In the genomic region with DNA sequence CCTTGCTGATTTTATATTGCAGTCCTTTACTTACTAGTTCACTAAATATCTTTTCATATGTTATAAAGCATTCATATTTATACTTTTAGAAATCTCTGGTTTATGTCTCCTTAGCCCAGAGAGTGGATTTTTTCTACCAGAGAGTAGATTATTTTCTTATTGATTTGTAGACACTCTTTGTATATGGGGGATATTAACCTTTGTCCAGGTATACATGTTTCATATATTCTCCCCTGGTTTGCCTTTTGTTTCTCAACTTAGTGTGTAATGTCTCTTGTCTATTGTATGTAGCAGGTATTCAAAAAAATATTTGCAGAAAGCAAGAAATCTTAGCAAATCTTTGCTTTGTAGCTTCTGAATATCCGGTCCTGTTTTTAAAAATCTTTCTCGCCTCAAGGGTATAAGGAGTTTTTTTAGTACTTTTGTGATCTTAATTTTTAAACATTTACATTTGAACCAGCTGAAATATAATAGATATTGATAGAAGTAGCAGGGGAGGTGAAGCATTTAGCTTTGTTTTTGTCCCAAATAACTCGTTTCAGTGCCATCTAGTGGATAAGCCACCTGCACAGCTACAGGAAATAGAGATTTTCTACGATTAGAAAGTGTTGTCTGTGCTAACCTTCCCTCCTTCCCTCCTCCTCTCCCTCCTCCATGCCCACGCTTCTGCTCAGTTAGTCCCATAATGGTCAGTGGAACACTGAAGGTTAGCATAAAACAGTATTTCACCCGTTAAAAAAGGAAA, we compare ENCODE assay signal across 13 cellular contexts.
DNase-seq lines count a peak whose midpoint lies in the region; ATAC-seq, FAIRE-seq and TF ChIP-seq lines count a peak whose summit lies in the region.
"Had no signal": no experiment of that assay in that cellular context is flagged by ENCODE, and none has a peak within 500 bp of the region (broad histone marks: within the 10 kb centered on the region; RNA-seq: fewer than 3 reads in every experiment).

No MANE protein-coding gene starts in this region.

- H3K36me3 Mint-ChIP-seq in activated CD4-positive, alpha-beta T cell treated with anti-CD3 and anti-CD28 coated beads, Interleukin-2, amount 10 ng/mL, durations not matched to agents 7 days and 5 days (ENCODE audit: low read depth): no peaks in the 10 kb centered on the region
- H3K36me3 Mint-ChIP-seq in type B pancreatic cell: no peaks in the 10 kb centered on the region

- no peaks in the 10 kb centered on the region for H3F3A ChIP-seq in MM.1S (ENCODE audit: insufficient read depth, low read length)

- no peaks in the 10 kb centered on the region for H3K9me3 ChIP-seq in MM.1S (replicated peaks; ENCODE audit: insufficient read depth, low read length)
- H3K9me3 ChIP-seq: SJSA1 had no signal

- no peak overlapping the region for H3K27ac Mint-ChIP-seq in activated CD4-positive, alpha-beta T cell treated with anti-CD3 and anti-CD28 coated beads, Interleukin-2, amount 10 ng/mL, durations not matched to agents 7 days and 5 days
- no peak overlapping the region for H3K27ac Mint-ChIP-seq in type B pancreatic cell
- H3K27ac Mint-ChIP-seq: activated CD4-positive, alpha-beta T cell treated with anti-CD3 and anti-CD28 coated beads, Interleukin-2, amount 10 ng/mL, durations not matched to agents 24 days and 14 days; activated naive CD4-positive, alpha-beta T cell treated with anti-CD3 and anti-CD28 coated beads for 36 hours; stimulated activated naive CD8-positive, alpha-beta T cell treated with anti-CD3 and anti-CD28 coated beads, Interleukin-15, Interleukin-2, amounts not matched to agents 100 ng/mL and 50 ng/mL, for 24 hours had no signal

- H3K4me1 Mint-ChIP-seq in activated CD4-positive, alpha-beta T cell treated with anti-CD3 and anti-CD28 coated beads, Interleukin-2, amount 10 ng/mL, durations not matched to agents 7 days and 5 days: peaks cover 9% of the 10 kb centered on the region
- H3K4me1 Mint-ChIP-seq in type B pancreatic cell (ENCODE audit: unreplicated experiment): peaks cover 4% of the 10 kb centered on the region
- H3K4me1 Mint-ChIP-seq: activated CD4-positive, alpha-beta T cell treated with anti-CD3 and anti-CD28 coated beads, Interleukin-2, amount 10 ng/mL, durations not matched to agents 24 days and 14 days had no signal

- H2AFZ ChIP-seq in MM.1S (ENCODE audit: low read length): no peak overlapping the region

- H3K9me3 Mint-ChIP-seq in activated CD4-positive, alpha-beta T cell treated with anti-CD3 and anti-CD28 coated beads, Interleukin-2, amount 10 ng/mL, durations not matched to agents 7 days and 5 days: no peaks in the 10 kb centered on the region
- H3K9me3 Mint-ChIP-seq in type B pancreatic cell: no peaks in the 10 kb centered on the region
- H3K9me3 Mint-ChIP-seq: activated CD4-positive, alpha-beta T cell treated with anti-CD3 and anti-CD28 coated beads, Interleukin-2, amount 10 ng/mL, durations not matched to agents 24 days and 14 days; activated naive CD4-positive, alpha-beta T cell treated with anti-CD3 and anti-CD28 coated beads for 36 hours; stimulated activated naive CD8-positive, alpha-beta T cell treated with anti-CD3 and anti-CD28 coated beads, Interleukin-15, Interleukin-2, amounts not matched to agents 100 ng/mL and 50 ng/mL, for 24 hours had no signal

- ATAC-seq in GM21515 (IDR thresholded peaks at IDR 0.05; ENCODE audit: unreplicated experiment) (no peak), GM21619 (IDR thresholded peaks at IDR 0.05; ENCODE audit: unreplicated experiment) (no peak)

- H3K36me3 ChIP-seq in MM.1S (replicated peaks; ENCODE audit: insufficient read depth, low read length) (no peaks in the 10 kb centered on the region), bronchial epithelial cell (ENCODE audit: control insufficient read depth, insufficient read depth, low read length) (peaks cover 2% of the 10 kb centered on the region)
- H3K36me3 ChIP-seq: SJSA1 had no signal

- H3K27me3 ChIP-seq in MM.1S (replicated peaks; ENCODE audit: insufficient read depth, low read length) (no peaks in the 10 kb centered on the region), bronchial epithelial cell (ENCODE audit: control insufficient read depth, insufficient read depth, low read length) (no peaks in the 10 kb centered on the region)

- no peak overlapping the region for H3K9ac ChIP-seq in MM.1S (ENCODE audit: low read length)

- no peaks in the 10 kb centered on the region for H3K9me2 ChIP-seq in MM.1S (replicated peaks; ENCODE audit: insufficient read depth, low read length)

- no peaks in the 10 kb centered on the region for H4K20me1 ChIP-seq in MM.1S (ENCODE audit: insufficient read depth, low read length)

- FAIRE-seq in bronchial epithelial cell (lab: Jason Lieb, UNC): no peak

- CTCF ChIA-PET in activated CD4-positive, alpha-beta T cell treated with anti-CD3 and anti-CD28 coated beads, Interleukin-2, amount 10 ng/mL, durations not matched to agents 7 days and 5 days (lab: Charles Lee): interaction anchor here (0.6 to 1.6 kb wide), 2 partner anchors 252 to 536 kb away, joined by 3 to 6 read pairs; no protein-coding TSS in a partner anchor

- POLR2A ChIA-PET in activated CD4-positive, alpha-beta T cell treated with anti-CD3 and anti-CD28 coated beads, Interleukin-2, amount 10 ng/mL, durations not matched to agents 7 days and 5 days (lab: Charles Lee): no interaction called here

- H3K4me3 Mint-ChIP-seq in activated CD4-positive, alpha-beta T cell treated with anti-CD3 and anti-CD28 coated beads, Interleukin-2, amount 10 ng/mL, durations not matched to agents 7 days and 5 days: no peak overlapping the region
- H3K4me3 Mint-ChIP-seq in type B pancreatic cell: no peak overlapping the region
- H3K4me3 Mint-ChIP-seq: activated CD4-positive, alpha-beta T cell treated with anti-CD3 and anti-CD28 coated beads, Interleukin-2, amount 10 ng/mL, durations not matched to agents 24 days and 14 days; activated naive CD4-positive, alpha-beta T cell treated with anti-CD3 and anti-CD28 coated beads for 36 hours; stimulated activated naive CD8-positive, alpha-beta T cell treated with anti-CD3 and anti-CD28 coated beads, Interleukin-15, Interleukin-2, amounts not matched to agents 100 ng/mL and 50 ng/mL, for 24 hours had no signal

- H3K79me2 ChIP-seq in MM.1S (ENCODE audit: low read length): no peaks in the 10 kb centered on the region

- no peak overlapping the region for H3K27ac ChIP-seq in MM.1S (ENCODE audit: low read length)
- H3K27ac ChIP-seq: SJSA1 had no signal

- peaks cover 11% of the 10 kb centered on the region for H3K27me3 Mint-ChIP-seq in activated CD4-positive, alpha-beta T cell treated with anti-CD3 and anti-CD28 coated beads, Interleukin-2, amount 10 ng/mL, durations not matched to agents 7 days and 5 days
- peaks cover 12% of the 10 kb centered on the region for H3K27me3 Mint-ChIP-seq in type B pancreatic cell

- H3K4me1 ChIP-seq in MM.1S (ENCODE audit: low read length): no peaks in the 10 kb centered on the region
- H3K4me1 ChIP-seq: SJSA1 had no signal

- no peak overlapping the region for H3K4me2 ChIP-seq in MM.1S (ENCODE audit: low read depth, low read length)

- TF ChIP-seq CTCF in MM.1S (IDR thresholded peaks at IDR 0.05; ENCODE audit: low read length) (peak; percentile 29), bronchial epithelial cell (IDR thresholded peaks at IDR 0.05; ENCODE audit: insufficient read depth, low read length, severe bottlenecking) (peak; percentile 33), type B pancreatic cell (conservative IDR thresholded peaks at IDR 0.05) (peak; percentile 59)

- H3K4me3 ChIP-seq in MM.1S (ENCODE audit: low read length): no peak overlapping the region
- no peak overlapping the region for H3K4me3 ChIP-seq in bronchial epithelial cell (ENCODE audit: low read depth, low read length)
- H3K4me3 ChIP-seq: SJSA1 had no signal

- peak; percentile 16 for DNase-seq in activated CD4-positive, alpha-beta T cell treated with anti-CD3 and anti-CD28 coated beads, Interleukin-2, amount 10 ng/mL, durations not matched to agents 7 days and 5 days
- DNase-seq in activated CD4-positive, alpha-beta T cell treated with anti-CD3 and anti-CD28 coated beads for 1 hour: no peak
- no peak for DNase-seq in MM.1S
- DNase-seq in bronchial epithelial cell (ENCODE audit: low read depth): no peak
- no peak for DNase-seq in type B pancreatic cell (ENCODE audit: extremely low spot score, unreplicated experiment)
- no peak for DNase-seq in stimulated activated naive CD4-positive, alpha-beta T cell treated with Interleukin-2 at 50 U/mL for 16 hours (lab: John Stamatoyannopoulos, UW)
- DNase-seq: activated CD4-positive, alpha-beta T cell treated with anti-CD3 and anti-CD28 coated beads, Interleukin-2, amount 10 ng/mL, durations not matched to agents 24 days and 14 days; activated naive CD4-positive, alpha-beta T cell treated with anti-CD3 and anti-CD28 coated beads for 36 hours; posterior cingulate gyrus had no signal
